In genomic region chr3:142447852-142448315, GRCh38 we compare ENCODE assay signal across 8 cellular contexts. TPM values are rescaled to one million over a fixed set of nuclear protein-coding genes. Genes with fewer than 3 reads are reported as not detected.
DNase-seq lines count a peak whose midpoint lies in the region; TF ChIP-seq lines count a peak whose summit lies in the region.

TSS of gene XRN1 (minus strand) at chr3:142448037. CDS start at chr3:142447944, 93 bp downstream.

- CTCF ChIA-PET in activated CD8-positive, alpha-beta memory T cell treated with anti-CD3 and anti-CD28 coated beads for 36 hours (lab: Charles Lee): no interaction called here

- TF ChIP-seq CTCF in GM20000 (IDR thresholded peaks at IDR 0.05; ENCODE audit: extremely low read depth, missing control alignments): no peak

- POLR2A ChIA-PET in activated CD8-positive, alpha-beta memory T cell treated with anti-CD3 and anti-CD28 coated beads for 36 hours (lab: Charles Lee): no interaction called here

- DNase-seq in COLO668 (lab: John Stamatoyannopoulos, UW; ENCODE audit: unreplicated experiment) (peak; percentile 94), GM20000 (ENCODE audit: low spot score) (peak; percentile 95), HT1080 (ENCODE audit: low read depth) (peak; percentile 95), NOMO-1 (lab: John Stamatoyannopoulos, UW; ENCODE audit: unreplicated experiment in 2 of 2) (peak; percentile 89 to 97), lung microvascular endothelial cell (ENCODE audit: low read depth in 2 of 2) (peak; percentile 96 to 97)
- peak; percentile 85 for DNase-seq in effector CD8-positive, alpha-beta T cell (lab: John Stamatoyannopoulos, UW)
- peak; percentile 86 to 90 (median 88) for DNase-seq in stimulated activated CD4-positive, alpha-beta T cell treated with anti-CD3 and anti-CD28 coated beads, TNF-alpha, amount 100 ng/mL, for 4 hours (ENCODE audit: low read depth in 3 of 3)

RNA-seq across cellular contexts. Expression of gene XRN1, which starts in this region (rescaled TPM):
- 8.5 and 21.1 TPM in 2 replicates for total RNA-seq in HT1080 (2014; rRNA removed; shearing (Covaris generic))
- polyA plus RNA-seq in HT1080 (2015; cell fraction: cytosol; rRNA removed): 9.7 and 16.9 TPM in 2 replicates
- 42.6 and 46.0 TPM in 2 replicates for polyA plus RNA-seq in HT1080 (2015; cell fraction: nucleus; rRNA removed)
- total RNA-seq in activated CD8-positive, alpha-beta memory T cell treated with anti-CD3 and anti-CD28 coated beads for 36 hours: 10 to 100 TPM; 27.9 to 29.4 TPM
- total RNA-seq in lung microvascular endothelial cell: 42.5 and 44.2 TPM in 2 replicates

Comparison
In these comparisons a context has a peak if more than half of its experiments do, and no peak if none do; other contexts are left out.
1. Peak in every context shown above with its lines: DNase-seq.